Comparison of ENCODE assay signal across 1 cellular context in the genomic region with DNA sequence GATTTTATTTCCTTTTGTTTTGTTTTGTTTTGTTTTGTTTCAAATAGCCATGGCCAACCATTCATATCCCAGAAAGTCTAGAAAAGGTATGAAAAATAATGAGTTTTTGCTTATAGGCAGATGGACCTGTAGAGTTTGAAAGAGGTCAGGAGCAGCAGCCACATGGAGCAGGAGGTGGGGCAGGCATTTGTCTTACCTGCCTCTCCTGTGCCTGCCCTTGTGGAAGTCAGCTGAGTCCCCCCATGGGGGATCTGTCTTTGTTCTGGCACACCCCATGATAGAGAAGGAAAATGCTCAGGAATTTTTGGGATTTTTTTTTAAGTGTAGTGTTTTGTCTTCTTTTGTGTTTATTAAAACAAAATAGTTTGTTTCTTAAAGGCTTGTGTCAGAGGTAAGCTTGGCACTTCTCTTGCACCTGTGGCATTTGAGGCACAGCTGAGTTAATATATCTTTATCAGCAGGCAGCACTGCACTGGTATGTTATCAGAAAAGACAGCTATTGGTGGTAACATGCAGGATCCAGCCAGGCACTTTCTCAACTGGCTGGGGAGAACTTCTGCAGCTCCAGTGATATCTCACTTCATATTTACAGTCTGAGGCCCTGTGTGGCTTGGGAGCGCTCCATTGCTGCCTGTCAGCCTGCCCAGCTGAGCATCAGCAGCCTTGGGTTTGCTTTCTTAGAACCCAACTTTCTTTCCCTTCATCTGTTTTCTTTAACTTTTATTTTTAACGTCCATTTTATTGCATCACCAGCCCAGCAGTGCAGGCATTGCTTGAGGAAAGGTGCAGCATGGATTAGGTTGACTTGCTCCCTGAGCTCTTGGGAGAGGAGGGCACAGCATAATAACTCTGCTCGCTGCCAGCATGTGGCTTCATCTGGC.
TF ChIP-seq lines count a peak whose summit lies in the region.

No MANE protein-coding gene starts in this region.

TF ChIP-seq in K562, 482 proteins besides CTCF, POLR2A, EP300 and RAD21 (continued from another document and continues in another):
- TF ChIP-seq MGA (IDR thresholded peaks at IDR 0.05) (no peak), ZNF518B (CRISPR knock-in tag; IDR thresholded peaks at IDR 0.05) (no peak), ZNF395 (CRISPR knock-in tag; IDR thresholded peaks at IDR 0.05) (no peak; the same call in 1 of the 2 replicates), GATA2 (CRISPR knock-in tag; IDR thresholded peaks at IDR 0.05) (peak; percentile 83), ZNF398 (CRISPR knock-in tag; IDR thresholded peaks at IDR 0.05) (no peak), POLR3A (IDR thresholded peaks at IDR 0.05; ENCODE audit: borderline replicate concordance, extremely low read depth, insufficient read depth, insufficient read length) (no peak), MTF1 (CRISPR knock-in tag; IDR thresholded peaks at IDR 0.05; ENCODE audit: borderline replicate concordance) (no peak), HNRNPK (IDR thresholded peaks at IDR 0.05; ENCODE audit: low read depth, low read length, poor library complexity, severe bottlenecking) (no peak), CREM (IDR thresholded peaks at IDR 0.05; ENCODE audit: low read depth) (0 out of 2 replicates have a peak, but pooled peaks have one; percentile 49), ZNF239 (CRISPR knock-in tag; IDR thresholded peaks at IDR 0.05) (no peak), CREB5 (CRISPR knock-in tag; IDR thresholded peaks at IDR 0.05) (no peak), SP2 (IDR thresholded peaks at IDR 0.05; ENCODE audit: extremely low read depth, low read depth, low read length, poor library complexity, severe bottlenecking) (no peak), NFXL1 (CRISPR knock-in tag; IDR thresholded peaks at IDR 0.05) (no peak), ZNF174 (CRISPR knock-in tag; IDR thresholded peaks at IDR 0.05) (no peak), KAT2B (IDR thresholded peaks at IDR 0.05; ENCODE audit: low read depth, low read length) (no peak), ELF4 (CRISPR knock-in tag; IDR thresholded peaks at IDR 0.05) (no peak), FUS (optimal IDR thresholded peaks at IDR 0.05; ENCODE audit: low read depth, low read length) (no peak), ZNF79 (CRISPR knock-in tag; IDR thresholded peaks at IDR 0.05; ENCODE audit: low read depth) (no peak), MAZ (CRISPR knock-in tag; conservative IDR thresholded peaks at IDR 0.05 in 1 of 2, IDR thresholded peaks at IDR 0.05 in 1 of 2) (peak in 1 of 2 experiments; percentile 22; a peak in 1 of 4 replicates), SNRNP70 (optimal IDR thresholded peaks at IDR 0.05; ENCODE audit: low read depth, low read length) (no peak), ZNF384 (IDR thresholded peaks at IDR 0.05; ENCODE audit: low read depth, low read length) (no peak), ZNF778 (CRISPR knock-in tag; IDR thresholded peaks at IDR 0.05) (no peak), NFATC3 (IDR thresholded peaks at IDR 0.05) (no peak), ZNF280A (IDR thresholded peaks at IDR 0.05; ENCODE audit: low read depth, partially characterized antibody) (no peak), CBFB (CRISPR knock-in tag; IDR thresholded peaks at IDR 0.05) (no peak), SLC30A9 (CRISPR knock-in tag; IDR thresholded peaks at IDR 0.05) (no peak)
- TF ChIP-seq, protein P1, sequence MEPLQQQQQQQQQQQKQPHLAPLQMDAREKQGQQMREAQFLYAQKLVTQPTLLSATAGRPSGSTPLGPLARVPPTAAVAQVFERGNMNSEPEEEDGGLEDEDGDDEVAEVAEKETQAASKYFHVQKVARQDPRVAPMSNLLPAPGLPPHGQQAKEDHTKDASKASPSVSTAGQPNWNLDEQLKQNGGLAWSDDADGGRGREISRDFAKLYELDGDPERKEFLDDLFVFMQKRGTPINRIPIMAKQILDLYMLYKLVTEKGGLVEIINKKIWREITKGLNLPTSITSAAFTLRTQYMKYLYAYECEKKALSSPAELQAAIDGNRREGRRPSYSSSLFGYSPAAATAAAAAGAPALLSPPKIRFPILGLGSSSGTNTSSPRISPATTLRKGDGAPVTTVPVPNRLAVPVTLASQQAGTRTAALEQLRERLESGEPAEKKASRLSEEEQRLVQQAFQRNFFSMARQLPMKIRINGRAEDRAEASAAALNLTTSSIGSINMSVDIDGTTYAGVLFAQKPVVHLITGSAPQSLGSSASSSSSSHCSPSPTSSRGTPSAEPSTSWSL (CRISPR knock-in tag; IDR thresholded peaks at IDR 0.05; ENCODE audit: borderline replicate concordance) = no peak
